In the genomic region with DNA sequence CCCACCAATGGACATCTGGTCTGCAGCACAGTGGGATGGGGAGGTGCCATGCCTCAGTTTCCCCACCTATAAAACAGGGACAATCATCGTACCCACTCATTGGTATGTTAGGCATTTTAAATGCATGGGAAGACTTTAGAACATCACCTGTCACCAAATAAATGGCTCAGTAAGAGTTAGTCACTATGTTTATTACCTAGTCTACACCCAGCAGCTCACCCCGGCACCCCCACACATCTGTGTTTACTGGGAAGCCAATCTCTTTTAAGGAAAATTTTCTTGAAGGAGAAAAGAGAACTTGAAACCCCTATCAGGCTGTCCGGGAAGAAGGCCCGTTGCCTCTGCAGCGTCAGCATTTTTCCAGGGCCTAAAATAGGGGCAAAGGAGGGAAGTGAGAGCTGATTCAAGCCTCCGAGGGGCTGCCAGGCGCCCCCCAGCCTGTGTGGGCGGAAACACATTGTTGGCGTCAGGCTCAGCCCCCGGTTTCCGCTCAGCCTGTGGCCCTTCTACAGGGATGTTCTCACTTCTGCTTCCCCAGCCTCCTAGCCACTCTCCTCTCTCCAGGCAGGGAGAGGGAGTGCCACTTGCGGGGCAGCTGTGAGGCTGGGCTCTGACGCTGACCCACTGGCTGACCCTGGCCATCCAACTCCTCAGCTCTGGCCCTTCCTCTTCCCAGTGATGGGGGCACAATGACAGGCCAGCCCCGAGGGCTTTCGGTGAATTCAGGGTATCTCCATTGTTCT, we compare ENCODE assay signal across 9 cellular contexts. TPM values are rescaled to one million over a fixed set of nuclear protein-coding genes. Genes with fewer than 3 reads are reported as not detected.
DNase-seq lines count a peak whose midpoint lies in the region; ATAC-seq lines count a peak whose summit lies in the region.
"Had no signal": no experiment of that assay in that cellular context is flagged by ENCODE, and none has a peak within 500 bp of the region (broad histone marks: within the 10 kb centered on the region; RNA-seq: fewer than 3 reads in every experiment).

No MANE protein-coding gene starts in this region.

- no peaks in the 10 kb centered on the region for H3K9me3 Mint-ChIP-seq in activated CD8-positive, alpha-beta T cell treated with anti-CD3 and anti-CD28 coated beads, Interleukin-2, amount 10 ng/mL, durations not matched to agents 7 days and 5 days (ENCODE audit: insufficient read depth)
- no peaks in the 10 kb centered on the region for H3K9me3 Mint-ChIP-seq in activated naive CD4-positive, alpha-beta T cell treated with anti-CD3 and anti-CD28 coated beads for 36 hours
- peaks cover 0 to 2% (median 0%) of the 10 kb centered on the region in 5 donors for H3K9me3 Mint-ChIP-seq in CD8-positive, alpha-beta memory T cell

- no peak overlapping the region for H3K27ac ChIP-seq in CD8-positive, alpha-beta memory T cell (ENCODE audit: low read depth, low read length)
- H3K27ac ChIP-seq: epithelial cell of prostate had no signal

- H3K27me3 Mint-ChIP-seq in activated CD8-positive, alpha-beta T cell treated with anti-CD3 and anti-CD28 coated beads, Interleukin-2, amount 10 ng/mL, durations not matched to agents 7 days and 5 days (ENCODE audit: low read depth): peaks cover 27% of the 10 kb centered on the region
- H3K27me3 Mint-ChIP-seq in activated naive CD4-positive, alpha-beta T cell treated with anti-CD3 and anti-CD28 coated beads for 36 hours (ENCODE audit: low read depth): peaks cover 26% of the 10 kb centered on the region
- peaks cover 38 to 59% of the 10 kb centered on the region in 2 donors for H3K27me3 Mint-ChIP-seq in CD8-positive, alpha-beta memory T cell

- H3K36me3 Mint-ChIP-seq in activated CD8-positive, alpha-beta T cell treated with anti-CD3 and anti-CD28 coated beads, Interleukin-2, amount 10 ng/mL, durations not matched to agents 7 days and 5 days (ENCODE audit: low read depth): no peaks in the 10 kb centered on the region
- no peaks in the 10 kb centered on the region for H3K36me3 Mint-ChIP-seq in activated naive CD4-positive, alpha-beta T cell treated with anti-CD3 and anti-CD28 coated beads for 36 hours (ENCODE audit: low read depth)
- no peaks in the 10 kb centered on the region for H3K36me3 Mint-ChIP-seq in CD8-positive, alpha-beta memory T cell

- no peak overlapping the region for H3K4me3 ChIP-seq in CD8-positive, alpha-beta memory T cell (ENCODE audit: low read length)

- peaks cover 8% of the 10 kb centered on the region for H3K4me1 Mint-ChIP-seq in activated CD8-positive, alpha-beta T cell treated with anti-CD3 and anti-CD28 coated beads, Interleukin-2, amount 10 ng/mL, durations not matched to agents 7 days and 5 days (ENCODE audit: low read depth)
- H3K4me1 Mint-ChIP-seq in activated naive CD4-positive, alpha-beta T cell treated with anti-CD3 and anti-CD28 coated beads for 36 hours (ENCODE audit: low read depth): peaks cover 6% of the 10 kb centered on the region
- peaks cover 0 to 4% (median 0%) of the 10 kb centered on the region in 3 donors for H3K4me1 Mint-ChIP-seq in CD8-positive, alpha-beta memory T cell

- CTCF ChIA-PET in activated CD8-positive, alpha-beta T cell treated with anti-CD3 and anti-CD28 coated beads, Interleukin-2, amount 10 ng/mL, durations not matched to agents 7 days and 5 days (lab: Charles Lee): no interaction called here
- CTCF ChIA-PET in activated naive CD4-positive, alpha-beta T cell treated with anti-CD3 and anti-CD28 coated beads for 36 hours (lab: Charles Lee): no interaction called here
- CTCF ChIA-PET in CD8-positive, alpha-beta memory T cell (lab: Charles Lee): no interaction called here

- H3K4me1 ChIP-seq in CD8-positive, alpha-beta memory T cell (ENCODE audit: insufficient read depth, low read length): no peaks in the 10 kb centered on the region

- POLR2A ChIA-PET in activated CD8-positive, alpha-beta T cell treated with anti-CD3 and anti-CD28 coated beads, Interleukin-2, amount 10 ng/mL, durations not matched to agents 7 days and 5 days (lab: Charles Lee): no interaction called here
- POLR2A ChIA-PET in CD8-positive, alpha-beta memory T cell (lab: Charles Lee): no interaction called here

- DNase-seq in activated CD8-positive, alpha-beta T cell treated with anti-CD3 and anti-CD28 coated beads, Interleukin-2, amount 10 ng/mL, durations not matched to agents 7 days and 5 days: peak; percentile 20
- DNase-seq in lung microvascular endothelial cell (ENCODE audit: low read depth in 2 of 2) (peak; percentile 47 to 48), NCI-H1694 treated with DMSO at 0.1 percent for 48 hours (lab: John Stamatoyannopoulos, UW) (no peak), SW480 (ENCODE audit: low spot score) (no peak)
- no peak for DNase-seq in activated naive CD4-positive, alpha-beta T cell treated with anti-CD3 and anti-CD28 coated beads for 36 hours
- no peak for DNase-seq in CD8-positive, alpha-beta memory T cell

- no peaks in the 10 kb centered on the region for H3K9me3 ChIP-seq in CD8-positive, alpha-beta memory T cell (ENCODE audit: low read length)

- H3K27me3 ChIP-seq in CD8-positive, alpha-beta memory T cell (ENCODE audit: insufficient read depth, low read length, poor library complexity, severe bottlenecking): peaks cover 12% of the 10 kb centered on the region

- intact Hi-C loops in activated naive CD4-positive, alpha-beta T cell treated with anti-CD3 and anti-CD28 coated beads for 36 hours (cut with micrococcal nuclease): no loop called here

- H3K36me3 ChIP-seq in CD8-positive, alpha-beta memory T cell (ENCODE audit: insufficient read depth, low read length): no peaks in the 10 kb centered on the region

- ATAC-seq in GM19351 (IDR thresholded peaks at IDR 0.05; ENCODE audit: unreplicated experiment) (peak; percentile 91), HG03135 (IDR thresholded peaks at IDR 0.05; ENCODE audit: unreplicated experiment) (peak; percentile 82)
- peak; percentile 54 for ATAC-seq in activated CD8-positive, alpha-beta T cell treated with anti-CD3 and anti-CD28 coated beads, Interleukin-2, amount 10 ng/mL, durations not matched to agents 7 days and 5 days

- no peak overlapping the region for H3K4me3 Mint-ChIP-seq in activated CD8-positive, alpha-beta T cell treated with anti-CD3 and anti-CD28 coated beads, Interleukin-2, amount 10 ng/mL, durations not matched to agents 7 days and 5 days
- H3K4me3 Mint-ChIP-seq in activated naive CD4-positive, alpha-beta T cell treated with anti-CD3 and anti-CD28 coated beads for 36 hours: no peak overlapping the region
- no peak overlapping the region for H3K4me3 Mint-ChIP-seq in CD8-positive, alpha-beta memory T cell

- H3K27ac Mint-ChIP-seq in activated CD8-positive, alpha-beta T cell treated with anti-CD3 and anti-CD28 coated beads, Interleukin-2, amount 10 ng/mL, durations not matched to agents 7 days and 5 days: no peak overlapping the region
- no peak overlapping the region for H3K27ac Mint-ChIP-seq in activated naive CD4-positive, alpha-beta T cell treated with anti-CD3 and anti-CD28 coated beads for 36 hours
- no peak overlapping the region for H3K27ac Mint-ChIP-seq in CD8-positive, alpha-beta memory T cell

RNA-seq across cellular contexts. Expression of a gene that starts 4.6 kb away (rescaled TPM):
- total RNA-seq in activated CD8-positive, alpha-beta T cell treated with anti-CD3 and anti-CD28 coated beads, Interleukin-2, amount 10 ng/mL, durations not matched to agents 7 days and 5 days: not detected
- total RNA-seq in lung microvascular endothelial cell: not detected in 2 replicates
- 1 to 10 TPM in 1 of 2 experiments, under 1 TPM in 1; 0.94 to 1.8 TPM for total RNA-seq in activated naive CD4-positive, alpha-beta T cell treated with anti-CD3 and anti-CD28 coated beads for 36 hours
- total RNA-seq in CD8-positive, alpha-beta memory T cell: 1 to 10 TPM; 1.7 to 2.7 TPM
- polyA plus RNA-seq in CD8-positive, alpha-beta memory T cell: 0.59 TPM

Comparison
In these comparisons a context has a peak if more than half of its experiments do, and no peak if none do; other contexts are left out.
1. DNase-seq: peak in activated CD8-positive, alpha-beta T cell treated with anti-CD3 and anti-CD28 coated beads, Interleukin-2, amount 10 ng/mL, durations not matched to agents 7 days and 5 days (single experiment) and lung microvascular endothelial cell (2 of 2); none in activated naive CD4-positive, alpha-beta T cell treated with anti-CD3 and anti-CD28 coated beads for 36 hours (single experiment), NCI-H1694 treated with DMSO at 0.1 percent for 48 hours (single experiment), SW480 (single experiment) and CD8-positive, alpha-beta memory T cell (0 of 5).
2. Peak in every context shown above with its lines, with median percentiles within 50 percentile points of each other: ATAC-seq.